ENCODE assay signal across 8 cellular contexts in genomic region chrX:129932137-129932791, GRCh38. TPM values are rescaled to one million over a fixed set of nuclear protein-coding genes. Genes with fewer than 3 reads are reported as not detected.
A peak's percentile ranks its signal among the peaks of the same experiment; 100 is the strongest.
DNase-seq lines count a peak whose midpoint lies in the region; ATAC-seq, FAIRE-seq and TF ChIP-seq lines count a peak whose summit lies in the region.

No MANE protein-coding gene starts in this region.

- peak; percentile 46 for ATAC-seq in GM18511 (IDR thresholded peaks at IDR 0.05; ENCODE audit: unreplicated experiment)
- ATAC-seq in HG03354 (IDR thresholded peaks at IDR 0.05; ENCODE audit: poor library complexity, severe bottlenecking, unreplicated experiment) = peak; percentile 46

- peak overlapping the region; percentile 67 for H3K9ac ChIP-seq in endothelial cell of umbilical vein (replicated peaks; ENCODE audit: extremely low read depth, insufficient read depth, low read length)

- dilution Hi-C loops in endothelial cell of umbilical vein (cut with MboI; ENCODE audit: extremely low pct_ligation_motif_present, low sequenced_read_pairs) = no loop called here

- H3K27ac ChIP-seq in endothelial cell of umbilical vein (ENCODE audit: insufficient read depth, low read depth, low read length) = peak overlapping the region; percentile 61

- peaks cover 2 to 5% of the 10 kb centered on the region in 2 experiments for H3K36me3 ChIP-seq in endothelial cell of umbilical vein (ENCODE audit: control insufficient read depth in 2 of 2, extremely low read depth in 1 of 2, insufficient read depth in 2 of 2, low read length in 2 of 2)

- peaks cover 7 to 10% of the 10 kb centered on the region in 2 experiments for H3K27me3 ChIP-seq in endothelial cell of umbilical vein (ENCODE audit: control insufficient read depth in 2 of 2, insufficient read depth in 2 of 2, low read length in 2 of 2)

- H3K79me2 ChIP-seq in endothelial cell of umbilical vein (ENCODE audit: control insufficient read depth, insufficient read depth, low read length) = no peaks in the 10 kb centered on the region

- H3K4me1 ChIP-seq in endothelial cell of umbilical vein (ENCODE audit: control insufficient read depth, extremely low read depth, insufficient read depth, low read length) = peaks cover 6% of the 10 kb centered on the region

- H2AFZ ChIP-seq in endothelial cell of umbilical vein (ENCODE audit: low read depth, low read length) = peak overlapping the region; percentile 85

- DNase-seq in 8988T = peak; percentile 66
- peak; percentile 58 for DNase-seq in NOMO-1 treated with DMSO at 0.1 percent for 48 hours (lab: John Stamatoyannopoulos, UW; ENCODE audit: unreplicated experiment)
- DNase-seq in activated CD8-positive, alpha-beta memory T cell treated with anti-CD3 and anti-CD28 coated beads, Interleukin-2, amount 50 U/mL, for 4 hours = peak; percentile 77
- DNase-seq in endothelial cell of umbilical vein (ENCODE audit: low read depth, low spot score) = peak; percentile 72
- peak; percentile 78 for DNase-seq in midbrain (lab: John Stamatoyannopoulos, UW)
- peak; percentile 61 to 63 for DNase-seq in stimulated activated CD8-positive, alpha-beta memory T cell treated with anti-CD3 and anti-CD28 coated beads, Interleukin-15, amount 100 ng/mL, for 4 hours (ENCODE audit: low read depth in 2 of 2)

- H3K4me2 ChIP-seq in endothelial cell of umbilical vein (ENCODE audit: insufficient read depth, low read length) = peak overlapping the region; percentile 51

- no peak for TF ChIP-seq CTCF in endothelial cell of umbilical vein (IDR thresholded peaks at IDR 0.05; ENCODE audit: extremely low read depth in 1 of 2, insufficient read depth in 1 of 2, low read depth in 1 of 2, low read length in 2 of 2)

- CTCF ChIA-PET in endothelial cell of umbilical vein (lab: Charles Lee) = interaction anchor here (1.0 kb wide), 1 partner anchor 128 kb away, joined by 5 read pairs; no protein-coding TSS in a partner anchor

- peak overlapping the region; percentile 38 to 74 (median 71) for H3K4me3 ChIP-seq in endothelial cell of umbilical vein (replicated peaks in 1 of 3; ENCODE audit: insufficient read depth in 1 of 3, low read depth in 1 of 3, low read length in 3 of 3)

- no peaks in the 10 kb centered on the region for H3K9me1 ChIP-seq in endothelial cell of umbilical vein (replicated peaks; ENCODE audit: control insufficient read depth, extremely low read depth, insufficient read depth, low read length)

- no peaks in the 10 kb centered on the region for H3K9me3 ChIP-seq in endothelial cell of umbilical vein (replicated peaks; ENCODE audit: control insufficient read depth, insufficient read depth, low read length)

- POLR2A ChIA-PET in endothelial cell of umbilical vein (lab: Charles Lee) = no interaction called here

- FAIRE-seq in endothelial cell of umbilical vein (lab: Jason Lieb, UNC) = peak; percentile 38

- TF ChIP-seq POLR2A in endothelial cell of umbilical vein (IDR thresholded peaks at IDR 0.05; ENCODE audit: low read depth, low read length) = no peak

- intact Hi-C loops in endothelial cell of umbilical vein (cut with micrococcal nuclease) = loop anchor here (1.0 to 5.0 kb wide), 2 partner anchors 50 to 325 kb away; partner anchors contain the start of gene BCORL1

- no peaks in the 10 kb centered on the region for H4K20me1 ChIP-seq in endothelial cell of umbilical vein (replicated peaks; ENCODE audit: control insufficient read depth, extremely low read depth, insufficient read depth, low read length)

- BruUV-seq in endothelial cell of umbilical vein (replicated peaks; lab: Mats Ljungman, UMichigan) = no TSS peak

TF ChIP-seq in endothelial cell of umbilical vein, 7 proteins besides CTCF, POLR2A, EP300 and RAD21:
- TF ChIP-seq GATA2 (IDR thresholded peaks at IDR 0.05; ENCODE audit: insufficient read depth, insufficient read length, low read depth, low read length) = no peak
- TF ChIP-seq MAX (IDR thresholded peaks at IDR 0.05; ENCODE audit: insufficient read depth, insufficient read length) = no peak

RNA-seq across cellular contexts. Expression of gene UTP14A, which starts 26.3 kb away (rescaled TPM):
- 23.5 and 27.7 TPM in 2 replicates for total RNA-seq in endothelial cell of umbilical vein
- 4.7 and 6.5 TPM in 2 replicates for polyA plus RNA-seq in endothelial cell of umbilical vein
- 13.5 and 14.9 TPM in 2 replicates for polyA plus RNA-seq in endothelial cell of umbilical vein (2011; cell fraction: cytosol; rRNA removed)
- 14.2 and 19.9 TPM in 2 replicates for polyA plus RNA-seq in endothelial cell of umbilical vein (2011; cell fraction: nucleus; rRNA removed)
- polyA plus RNA-seq in endothelial cell of umbilical vein (2012) = 20.5 and 27.9 TPM in 2 replicates
- 7.7 and 7.8 TPM in 2 replicates for polyA minus RNA-seq in endothelial cell of umbilical vein
- 18.2 TPM for polyA minus RNA-seq in endothelial cell of umbilical vein (2011; cell fraction: cytosol; rRNA and poly(A)+ RNA removed)
- 4.5 and 5.0 TPM in 2 replicates for polyA minus RNA-seq in endothelial cell of umbilical vein (2011; cell fraction: nucleus; rRNA and poly(A)+ RNA removed)

RNA-seq across cellular contexts. Expression of gene BCORL1, which starts 50.2 kb away (rescaled TPM):
- 13.1 and 16.7 TPM in 2 replicates for total RNA-seq in endothelial cell of umbilical vein
- 1.8 TPM in 2 replicates for polyA plus RNA-seq in endothelial cell of umbilical vein
- polyA plus RNA-seq in endothelial cell of umbilical vein (2011; cell fraction: cytosol; rRNA removed) = 1.9 TPM in 2 replicates
- polyA plus RNA-seq in endothelial cell of umbilical vein (2011; cell fraction: nucleus; rRNA removed) = 4.4 and 4.6 TPM in 2 replicates
- 7.5 and 8.2 TPM in 2 replicates for polyA plus RNA-seq in endothelial cell of umbilical vein (2012)
- polyA minus RNA-seq in endothelial cell of umbilical vein = 3.4 and 5.6 TPM in 2 replicates
- 2.0 TPM for polyA minus RNA-seq in endothelial cell of umbilical vein (2011; cell fraction: cytosol; rRNA and poly(A)+ RNA removed)
- 3.5 and 4.0 TPM in 2 replicates for polyA minus RNA-seq in endothelial cell of umbilical vein (2011; cell fraction: nucleus; rRNA and poly(A)+ RNA removed)

Comparison
In these comparisons a context has a peak if more than half of its experiments do, and no peak if none do; other contexts are left out.
1. Peak in every context shown above with its lines: DNase-seq, ATAC-seq, H3K4me3 ChIP-seq and H3K27ac ChIP-seq.